ENCODE assay signal across 1 cellular context in the genomic region with DNA sequence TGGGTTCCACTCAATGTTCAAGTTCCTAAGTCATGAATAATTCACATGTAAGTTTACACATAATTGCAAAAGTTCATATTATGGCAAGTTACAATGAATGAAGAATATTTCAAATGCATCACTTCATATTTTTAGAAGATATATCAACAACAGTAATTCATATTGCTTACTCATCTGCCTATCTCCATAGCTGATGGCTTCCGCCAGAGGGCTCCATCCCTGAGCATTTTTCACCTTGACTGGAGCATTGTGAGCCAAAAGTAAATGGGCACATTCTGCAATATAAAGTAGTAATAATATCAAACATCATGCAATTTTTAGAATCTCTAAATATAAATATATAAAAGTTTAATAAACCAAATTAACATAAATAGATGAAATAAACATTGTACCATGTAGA.
TF ChIP-seq lines count a peak whose summit lies in the region.

No MANE protein-coding gene starts in this region.

TF ChIP-seq in GM23338, 12 proteins besides CTCF, POLR2A, EP300 and RAD21:
- TF ChIP-seq ZNF331 (CRISPR knock-in tag; IDR thresholded peaks at IDR 0.05; ENCODE audit: low read depth), result no peak
- TF ChIP-seq, protein P1, sequence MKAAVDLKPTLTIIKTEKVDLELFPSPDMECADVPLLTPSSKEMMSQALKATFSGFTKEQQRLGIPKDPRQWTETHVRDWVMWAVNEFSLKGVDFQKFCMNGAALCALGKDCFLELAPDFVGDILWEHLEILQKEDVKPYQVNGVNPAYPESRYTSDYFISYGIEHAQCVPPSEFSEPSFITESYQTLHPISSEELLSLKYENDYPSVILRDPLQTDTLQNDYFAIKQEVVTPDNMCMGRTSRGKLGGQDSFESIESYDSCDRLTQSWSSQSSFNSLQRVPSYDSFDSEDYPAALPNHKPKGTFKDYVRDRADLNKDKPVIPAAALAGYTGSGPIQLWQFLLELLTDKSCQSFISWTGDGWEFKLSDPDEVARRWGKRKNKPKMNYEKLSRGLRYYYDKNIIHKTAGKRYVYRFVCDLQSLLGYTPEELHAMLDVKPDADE (IDR thresholded peaks at IDR 0.05), result no peak
- no peak for TF ChIP-seq EZH2phosphoT487 (IDR thresholded peaks at IDR 0.05; ENCODE audit: unreplicated experiment)
- TF ChIP-seq POLR2AphosphoS5 (IDR thresholded peaks at IDR 0.05; ENCODE audit: low read depth), result no peak
- TF ChIP-seq, protein P2, sequence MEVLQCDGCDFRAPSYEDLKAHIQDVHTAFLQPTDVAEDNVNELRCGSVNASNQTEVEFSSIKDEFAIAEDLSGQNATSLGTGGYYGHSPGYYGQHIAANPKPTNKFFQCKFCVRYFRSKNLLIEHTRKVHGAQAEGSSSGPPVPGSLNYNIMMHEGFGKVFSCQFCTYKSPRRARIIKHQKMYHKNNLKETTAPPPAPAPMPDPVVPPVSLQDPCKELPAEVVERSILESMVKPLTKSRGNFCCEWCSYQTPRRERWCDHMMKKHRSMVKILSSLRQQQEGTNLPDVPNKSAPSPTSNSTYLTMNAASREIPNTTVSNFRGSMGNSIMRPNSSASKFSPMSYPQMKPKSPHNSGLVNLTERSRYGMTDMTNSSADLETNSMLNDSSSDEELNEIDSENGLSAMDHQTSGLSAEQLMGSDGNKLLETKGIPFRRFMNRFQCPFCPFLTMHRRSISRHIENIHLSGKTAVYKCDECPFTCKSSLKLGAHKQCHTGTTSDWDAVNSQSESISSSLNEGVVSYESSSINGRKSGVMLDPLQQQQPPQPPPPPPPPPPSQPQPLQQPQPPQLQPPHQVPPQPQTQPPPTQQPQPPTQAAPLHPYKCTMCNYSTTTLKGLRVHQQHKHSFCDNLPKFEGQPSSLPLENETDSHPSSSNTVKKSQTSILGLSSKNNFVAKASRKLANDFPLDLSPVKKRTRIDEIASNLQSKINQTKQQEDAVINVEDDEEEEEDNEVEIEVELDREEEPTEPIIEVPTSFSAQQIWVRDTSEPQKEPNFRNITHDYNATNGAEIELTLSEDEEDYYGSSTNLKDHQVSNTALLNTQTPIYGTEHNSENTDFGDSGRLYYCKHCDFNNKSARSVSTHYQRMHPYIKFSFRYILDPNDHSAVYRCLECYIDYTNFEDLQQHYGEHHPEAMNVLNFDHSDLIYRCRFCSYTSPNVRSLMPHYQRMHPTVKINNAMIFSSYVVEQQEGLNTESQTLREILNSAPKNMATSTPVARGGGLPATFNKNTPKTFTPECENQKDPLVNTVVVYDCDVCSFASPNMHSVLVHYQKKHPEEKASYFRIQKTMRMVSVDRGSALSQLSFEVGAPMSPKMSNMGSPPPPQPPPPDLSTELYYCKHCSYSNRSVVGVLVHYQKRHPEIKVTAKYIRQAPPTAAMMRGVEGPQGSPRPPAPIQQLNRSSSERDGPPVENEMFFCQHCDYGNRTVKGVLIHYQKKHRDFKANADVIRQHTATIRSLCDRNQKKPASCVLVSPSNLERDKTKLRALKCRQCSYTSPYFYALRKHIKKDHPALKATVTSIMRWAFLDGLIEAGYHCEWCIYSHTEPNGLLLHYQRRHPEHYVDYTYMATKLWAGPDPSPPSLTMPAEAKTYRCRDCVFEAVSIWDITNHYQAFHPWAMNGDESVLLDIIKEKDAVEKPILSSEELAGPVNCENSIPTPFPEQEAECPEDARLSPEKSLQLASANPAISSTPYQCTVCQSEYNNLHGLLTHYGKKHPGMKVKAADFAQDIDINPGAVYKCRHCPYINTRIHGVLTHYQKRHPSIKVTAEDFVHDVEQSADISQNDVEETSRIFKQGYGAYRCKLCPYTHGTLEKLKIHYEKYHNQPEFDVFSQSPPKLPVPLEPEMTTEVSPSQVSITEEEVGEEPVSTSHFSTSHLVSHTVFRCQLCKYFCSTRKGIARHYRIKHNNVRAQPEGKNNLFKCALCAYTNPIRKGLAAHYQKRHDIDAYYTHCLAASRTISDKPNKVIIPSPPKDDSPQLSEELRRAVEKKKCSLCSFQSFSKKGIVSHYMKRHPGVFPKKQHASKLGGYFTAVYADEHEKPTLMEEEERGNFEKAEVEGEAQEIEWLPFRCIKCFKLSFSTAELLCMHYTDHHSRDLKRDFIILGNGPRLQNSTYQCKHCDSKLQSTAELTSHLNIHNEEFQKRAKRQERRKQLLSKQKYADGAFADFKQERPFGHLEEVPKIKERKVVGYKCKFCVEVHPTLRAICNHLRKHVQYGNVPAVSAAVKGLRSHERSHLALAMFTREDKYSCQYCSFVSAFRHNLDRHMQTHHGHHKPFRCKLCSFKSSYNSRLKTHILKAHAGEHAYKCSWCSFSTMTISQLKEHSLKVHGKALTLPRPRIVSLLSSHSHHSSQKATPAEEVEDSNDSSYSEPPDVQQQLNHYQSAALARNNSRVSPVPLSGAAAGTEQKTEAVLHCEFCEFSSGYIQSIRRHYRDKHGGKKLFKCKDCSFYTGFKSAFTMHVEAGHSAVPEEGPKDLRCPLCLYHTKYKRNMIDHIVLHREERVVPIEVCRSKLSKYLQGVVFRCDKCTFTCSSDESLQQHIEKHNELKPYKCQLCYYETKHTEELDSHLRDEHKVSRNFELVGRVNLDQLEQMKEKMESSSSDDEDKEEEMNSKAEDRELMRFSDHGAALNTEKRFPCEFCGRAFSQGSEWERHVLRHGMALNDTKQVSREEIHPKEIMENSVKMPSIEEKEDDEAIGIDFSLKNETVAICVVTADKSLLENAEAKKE (CRISPR knock-in tag; IDR thresholded peaks at IDR 0.05), result no peak
- no peak for TF ChIP-seq JUNB (IDR thresholded peaks at IDR 0.05; ENCODE audit: unreplicated experiment)
- no peak for TF ChIP-seq NANOG (IDR thresholded peaks at IDR 0.05; ENCODE audit: borderline replicate concordance)
- TF ChIP-seq EZH2 (IDR thresholded peaks at IDR 0.05; ENCODE audit: low read depth, unreplicated experiment), result no peak
- no peak for TF ChIP-seq STAT1 (IDR thresholded peaks at IDR 0.05; ENCODE audit: unreplicated experiment)
- TF ChIP-seq, protein P3, sequence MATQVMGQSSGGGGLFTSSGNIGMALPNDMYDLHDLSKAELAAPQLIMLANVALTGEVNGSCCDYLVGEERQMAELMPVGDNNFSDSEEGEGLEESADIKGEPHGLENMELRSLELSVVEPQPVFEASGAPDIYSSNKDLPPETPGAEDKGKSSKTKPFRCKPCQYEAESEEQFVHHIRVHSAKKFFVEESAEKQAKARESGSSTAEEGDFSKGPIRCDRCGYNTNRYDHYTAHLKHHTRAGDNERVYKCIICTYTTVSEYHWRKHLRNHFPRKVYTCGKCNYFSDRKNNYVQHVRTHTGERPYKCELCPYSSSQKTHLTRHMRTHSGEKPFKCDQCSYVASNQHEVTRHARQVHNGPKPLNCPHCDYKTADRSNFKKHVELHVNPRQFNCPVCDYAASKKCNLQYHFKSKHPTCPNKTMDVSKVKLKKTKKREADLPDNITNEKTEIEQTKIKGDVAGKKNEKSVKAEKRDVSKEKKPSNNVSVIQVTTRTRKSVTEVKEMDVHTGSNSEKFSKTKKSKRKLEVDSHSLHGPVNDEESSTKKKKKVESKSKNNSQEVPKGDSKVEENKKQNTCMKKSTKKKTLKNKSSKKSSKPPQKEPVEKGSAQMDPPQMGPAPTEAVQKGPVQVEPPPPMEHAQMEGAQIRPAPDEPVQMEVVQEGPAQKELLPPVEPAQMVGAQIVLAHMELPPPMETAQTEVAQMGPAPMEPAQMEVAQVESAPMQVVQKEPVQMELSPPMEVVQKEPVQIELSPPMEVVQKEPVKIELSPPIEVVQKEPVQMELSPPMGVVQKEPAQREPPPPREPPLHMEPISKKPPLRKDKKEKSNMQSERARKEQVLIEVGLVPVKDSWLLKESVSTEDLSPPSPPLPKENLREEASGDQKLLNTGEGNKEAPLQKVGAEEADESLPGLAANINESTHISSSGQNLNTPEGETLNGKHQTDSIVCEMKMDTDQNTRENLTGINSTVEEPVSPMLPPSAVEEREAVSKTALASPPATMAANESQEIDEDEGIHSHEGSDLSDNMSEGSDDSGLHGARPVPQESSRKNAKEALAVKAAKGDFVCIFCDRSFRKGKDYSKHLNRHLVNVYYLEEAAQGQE (IDR thresholded peaks at IDR 0.05; ENCODE audit: unreplicated experiment), result no peak
- TF ChIP-seq ZNF114 (CRISPR knock-in tag; IDR thresholded peaks at IDR 0.05), result no peak
- TF ChIP-seq CREB1 (CRISPR knock-in tag; IDR thresholded peaks at IDR 0.05; ENCODE audit: low read depth), result no peak
TF ChIP-seq in GM23338: peak in this region for 0.
